ENCODE assay signal across 8 cellular contexts in the genomic region with DNA sequence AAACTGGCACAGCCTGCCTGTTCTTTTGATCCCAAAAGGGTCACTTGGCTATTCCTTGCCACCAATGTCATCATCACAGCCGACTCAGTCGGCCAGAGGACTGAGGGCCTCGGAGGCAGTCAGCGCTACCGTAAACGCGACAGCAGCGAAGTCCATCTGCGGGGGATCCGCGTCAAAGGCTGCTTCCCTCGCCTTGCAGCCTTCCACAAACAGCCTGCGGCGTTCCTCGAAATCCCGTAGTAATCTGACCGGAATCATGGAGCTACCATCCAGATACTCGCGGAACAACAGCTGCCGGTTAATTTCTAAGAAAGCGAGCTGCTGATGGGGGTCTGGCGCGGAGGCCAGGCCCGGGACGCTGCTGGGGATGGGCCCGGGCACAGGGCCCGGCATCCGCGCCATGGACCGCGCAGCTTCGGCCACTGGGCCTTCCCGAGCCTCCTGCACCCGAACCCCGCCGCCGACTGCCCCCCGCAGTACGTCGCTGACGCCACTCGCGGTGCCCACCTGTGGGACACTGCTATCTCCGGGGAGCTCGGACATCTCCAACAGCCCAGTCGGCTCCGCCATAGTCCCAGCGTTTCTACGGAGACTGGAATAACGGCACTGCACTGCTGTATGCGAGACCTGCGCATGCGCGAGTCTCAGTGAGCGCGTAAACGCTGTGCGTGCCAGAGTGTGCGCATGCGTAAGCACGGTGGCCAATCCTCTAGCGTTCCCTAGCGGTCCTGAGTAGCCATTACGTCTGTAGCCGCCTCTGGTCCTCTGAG. TPM values are rescaled to one million over a fixed set of nuclear protein-coding genes. Genes with fewer than 3 reads are reported as not detected.
DNase-seq lines count a peak whose midpoint lies in the region; ATAC-seq, FAIRE-seq and TF ChIP-seq lines count a peak whose summit lies in the region.

EID2B (minus strand) TSS at position 620 of the 770 bp plus-strand sequence; CDS start at position 570, 50 bp downstream.

- H3K9ac ChIP-seq in colonic mucosa (ENCODE audit: low read depth in 2 of 2, low read length in 2 of 2) = peak within 1 kb of the TSS; percentile 77 to 88

- H3K9me3 ChIP-seq in colonic mucosa = no peaks in the 10 kb centered on the region

- H3K36me3 ChIP-seq in colonic mucosa = no peaks in the 10 kb centered on the region

- no peaks in the 10 kb centered on the region for H3K9me3 Mint-ChIP-seq in activated CD4-positive, alpha-beta T cell treated with anti-CD3 and anti-CD28 coated beads for 36 hours (ENCODE audit: low read depth)

- H3K4me3 Mint-ChIP-seq in activated CD4-positive, alpha-beta T cell treated with anti-CD3 and anti-CD28 coated beads for 36 hours = peak within 1 kb of the TSS; percentile 93

- peak; percentile 85 for ATAC-seq in HG03442 (IDR thresholded peaks at IDR 0.05; ENCODE audit: unreplicated experiment)
- ATAC-seq in activated CD4-positive, alpha-beta T cell treated with anti-CD3 and anti-CD28 coated beads for 36 hours = peak; percentile 97
- peak; percentile 98 for ATAC-seq in left colon

- H3K4me3 ChIP-seq in colonic mucosa = peak within 1 kb of the TSS; percentile 64

- DNase-seq in C1 segment of cervical spinal cord (lab: John Stamatoyannopoulos, UW) = peak; percentile 61 to 94 (median 90)
- peak; percentile 90 for DNase-seq in GM19239 (ENCODE audit: insufficient read length, low spot score)
- peak; percentile 82 for DNase-seq in NCI-H510A (lab: John Stamatoyannopoulos, UW)
- DNase-seq in activated CD4-positive, alpha-beta T cell treated with anti-CD3 and anti-CD28 coated beads for 36 hours = peak; percentile 97
- peak; percentile 93 for DNase-seq in colonic mucosa
- peak; percentile 92 to 96 for DNase-seq in left colon
- DNase-seq in stimulated activated CD4-positive, alpha-beta T cell treated with anti-CD3 and anti-CD28 coated beads, Interleukin-1b, Interleukin-23, amount 100 ng/mL, for 4 hours (ENCODE audit: low read depth in 2 of 2) = peak; percentile 92 to 94

- peaks cover 26% of the 10 kb centered on the region for H3K4me1 Mint-ChIP-seq in activated CD4-positive, alpha-beta T cell treated with anti-CD3 and anti-CD28 coated beads for 36 hours

- CTCF ChIA-PET in activated CD4-positive, alpha-beta T cell treated with anti-CD3 and anti-CD28 coated beads for 36 hours (lab: Charles Lee) = interaction anchor here (0.6 to 4.5 kb wide), 24 partner anchors 8 to 141 kb away, joined by 3 to 47 read pairs (median 5); partner anchors contain the start of genes MED29, PAF1, RPS16 and SELENOV

- H3K27me3 ChIP-seq in colonic mucosa = no peaks in the 10 kb centered on the region

- peaks cover 4% of the 10 kb centered on the region for H3K4me1 ChIP-seq in colonic mucosa

- H3K27me3 Mint-ChIP-seq in activated CD4-positive, alpha-beta T cell treated with anti-CD3 and anti-CD28 coated beads for 36 hours = no peaks in the 10 kb centered on the region

- intact Hi-C loops in activated CD4-positive, alpha-beta T cell treated with anti-CD3 and anti-CD28 coated beads for 36 hours (cut with DNase I, micrococcal nuclease) = loop anchor here (1.0 to 5.0 kb wide), 14 partner anchors 8 to 410 kb away; partner anchors contain the start of genes SAMD4B (in 2 of the 2), DLL3 (in 1 of the 2), EID2 (in 1 of the 2) and MED29 (in 1 of the 2)
- intact Hi-C loops in colonic mucosa (cut with DNase I) = loop anchor here (5.0 to 10.0 kb wide), 3 partner anchors 35 to 88 kb away; partner anchors contain the start of genes DLL3 and SUPT5H
- intact Hi-C loops in left colon (cut with DNase I, micrococcal nuclease) = loop anchor here in 1 of 2 donors (10.0 kb wide), 2 partner anchors 58 to 88 kb away; partner anchors contain the start of gene SUPT5H

- peak within 1 kb of the TSS; percentile 86 for H3K27ac Mint-ChIP-seq in activated CD4-positive, alpha-beta T cell treated with anti-CD3 and anti-CD28 coated beads for 36 hours

- H3K27ac ChIP-seq in colonic mucosa = peak within 1 kb of the TSS; percentile 66

- peaks cover 3% of the 10 kb centered on the region for H3K36me3 Mint-ChIP-seq in activated CD4-positive, alpha-beta T cell treated with anti-CD3 and anti-CD28 coated beads for 36 hours (ENCODE audit: low read depth)

- peak; percentile 97 for FAIRE-seq in GM19239 (lab: Jason Lieb, UNC)

- peak; percentile 98 for TF ChIP-seq CTCF in colonic mucosa (IDR thresholded peaks at IDR 0.05)

- POLR2A ChIA-PET in activated CD4-positive, alpha-beta T cell treated with anti-CD3 and anti-CD28 coated beads for 36 hours (lab: Charles Lee) = interaction anchor here (0.6 to 1.6 kb wide), 3 partner anchors 57 to 97 kb away, joined by 3 to 13 read pairs (median 3); partner anchors contain the start of gene RPS16

RNA-seq across cellular contexts. Expression of gene EID2B, which starts in this region (rescaled TPM):
- 1 to 10 TPM; 1.4 to 3.5 TPM for total RNA-seq in activated CD4-positive, alpha-beta T cell treated with anti-CD3 and anti-CD28 coated beads for 36 hours
- under 1 TPM; 0.22 to 0.56 TPM for total RNA-seq in colonic mucosa
- total RNA-seq in left colon = under 1 TPM; 0.15 to 0.75 TPM

Comparison
In these comparisons a context has a peak if more than half of its experiments do, and no peak if none do; other contexts are left out.
1. Peak in every context shown above with its lines: DNase-seq, ATAC-seq, H3K4me3 ChIP-seq and H3K27ac ChIP-seq.
2. Peak in DNase-seq, H3K4me3 ChIP-seq, H3K27ac ChIP-seq and H3K9ac ChIP-seq in colonic mucosa; RNA of the gene not detected or under 1 TPM.
3. Peak in DNase-seq and ATAC-seq in left colon; RNA of the gene not detected or under 1 TPM.